Comparison of ENCODE assay signal across 8 cellular contexts in the genomic region with DNA sequence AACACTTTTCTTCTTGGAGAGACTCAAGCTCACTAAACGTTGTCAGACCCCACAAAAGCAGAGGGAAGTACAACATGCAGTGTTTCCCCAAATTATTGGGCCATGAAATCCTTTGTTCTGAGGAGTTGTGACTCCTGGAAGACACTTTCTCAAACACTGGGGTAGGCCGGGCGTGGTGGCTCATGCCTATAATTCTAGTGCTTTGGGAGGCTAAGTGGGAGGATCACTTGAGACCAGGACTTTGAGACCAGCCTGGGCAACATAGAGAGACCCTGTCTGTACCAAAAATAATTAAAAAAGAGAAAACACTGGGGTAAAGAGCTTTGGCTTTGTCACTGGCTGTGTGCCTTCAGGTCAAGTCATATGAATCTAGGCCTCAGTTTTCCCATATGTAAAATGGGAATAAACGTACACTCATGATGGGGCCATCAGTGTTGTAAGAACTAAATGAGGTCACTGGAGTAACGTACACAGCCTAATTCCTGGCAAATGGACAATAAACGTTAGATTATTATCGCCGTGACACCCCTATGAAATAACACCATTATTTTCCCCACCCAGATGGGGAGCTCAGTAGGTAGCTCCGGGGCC.
DNase-seq lines count a peak whose midpoint lies in the region; ATAC-seq, FAIRE-seq and TF ChIP-seq lines count a peak whose summit lies in the region.

No MANE protein-coding gene starts in this region.

- no peak for TF ChIP-seq CTCF in BE2C (IDR thresholded peaks at IDR 0.05; ENCODE audit: low read depth, low read length)
- TF ChIP-seq CTCF in LNCAP (IDR thresholded peaks at IDR 0.05) = 0 out of 2 replicates have a peak, but pooled peaks have one; percentile 37
- TF ChIP-seq CTCF in dorsolateral prefrontal cortex (IDR thresholded peaks at IDR 0.05 in 54 of 56, conservative IDR thresholded peaks at IDR 0.05 in 2 of 56; ENCODE audit: low read depth in 1 of 56, partially characterized antibody in 56 of 56) = peak in 6 of 56 donors; percentile 8 to 49 (median 34)
- TF ChIP-seq CTCF in nephron progenitor cell (IDR thresholded peaks at IDR 0.05) = no peak

- FAIRE-seq in H54 (lab: Jason Lieb, UNC) = no peak

- H3K36me3 ChIP-seq in BE2C = no peaks in the 10 kb centered on the region

- H3K27me3 ChIP-seq in BE2C = no peaks in the 10 kb centered on the region
- H3K27me3 ChIP-seq in dorsolateral prefrontal cortex = no peaks in the 10 kb centered on the region

- H3K27ac Mint-ChIP-seq in nephron progenitor cell = no peak overlapping the region

- peaks cover 23% of the 10 kb centered on the region for H3K27me3 Mint-ChIP-seq in nephron progenitor cell (ENCODE audit: low read depth, poor library complexity)

- no peak for ATAC-seq in HG02623 (IDR thresholded peaks at IDR 0.05; ENCODE audit: unreplicated experiment)

- H3K4me3 ChIP-seq in BE2C (ENCODE audit: low read depth, low read length) (peak overlapping the region; percentile 54), dorsolateral prefrontal cortex (peak overlapping the region in 55 of 59 donors; percentile 34 to 79 (median 70))

- H3K27ac ChIP-seq in dorsolateral prefrontal cortex = no peak overlapping the region

- H3K4me1 ChIP-seq in BE2C = no peaks in the 10 kb centered on the region

- no peaks in the 10 kb centered on the region for H3K9me3 ChIP-seq in BE2C

- H3K4me3 Mint-ChIP-seq in nephron progenitor cell = peak overlapping the region; percentile 83

- no peaks in the 10 kb centered on the region for H3K9me3 Mint-ChIP-seq in nephron progenitor cell

- no peak for DNase-seq in BE2C
- DNase-seq in dorsolateral prefrontal cortex = no peak
- no peak for DNase-seq in nephron progenitor cell
- no peak for DNase-seq in H54 (ENCODE audit: insufficient read length, low spot score)
- no peak for DNase-seq in stimulated activated CD4-positive, alpha-beta T cell treated with anti-CD3 and anti-CD28 coated beads, Interleukin-4, amount 100 ng/mL, for 24 hours
- no peak for DNase-seq in occipital lobe (lab: John Stamatoyannopoulos, UW)

- H3K36me3 Mint-ChIP-seq in nephron progenitor cell (ENCODE audit: low read depth) = no peaks in the 10 kb centered on the region

- TF ChIP-seq POLR2A in H54 (IDR thresholded peaks at IDR 0.05; ENCODE audit: low read depth, low read length) = no peak

- intact Hi-C loops in dorsolateral prefrontal cortex (cut with DNase I) = loop anchor here (5.0 to 10.0 kb wide), 3 partner anchors 311 to 818 kb away; no protein-coding TSS in a partner anchor

- peaks cover 3% of the 10 kb centered on the region for H3K4me1 Mint-ChIP-seq in nephron progenitor cell
